8 cellular contexts compared by ENCODE assay signal in genomic region chr2:61469424-61470121, GRCh38. TPM values are rescaled to one million over a fixed set of nuclear protein-coding genes. Genes with fewer than 3 reads are reported as not detected.
DNase-seq lines count a peak whose midpoint lies in the region; ATAC-seq, FAIRE-seq and TF ChIP-seq lines count a peak whose summit lies in the region.

No MANE protein-coding gene starts in this region.

- H3K9me3 Mint-ChIP-seq in H9 (no peaks in the 10 kb centered on the region; a peak in 1 of 5 replicates), astrocyte (ENCODE audit: unreplicated experiment) (no peaks in the 10 kb centered on the region)

- no peak overlapping the region for H3K4ac ChIP-seq in H9 (ENCODE audit: low read depth, low read length)

- peak overlapping the region; percentile 93 to 96 for H3K4me3 Mint-ChIP-seq in H9
- peak overlapping the region; percentile 95 for H3K4me3 Mint-ChIP-seq in astrocyte (ENCODE audit: unreplicated experiment)

- peaks cover 7% of the 10 kb centered on the region for H3K23me2 ChIP-seq in H9 (ENCODE audit: insufficient read length, low read depth, low read length, poor library complexity, severe bottlenecking)

- H2AFZ ChIP-seq in H9 (ENCODE audit: low read length) (no peak overlapping the region), astrocyte (ENCODE audit: low read depth, low read length) (no peak overlapping the region)

- H2AK5ac ChIP-seq in H9 (ENCODE audit: insufficient read length, low read length): no peak overlapping the region

- H4K91ac ChIP-seq in H9 (ENCODE audit: insufficient read length, low read depth, low read length): no peak overlapping the region

- peak overlapping the region; percentile 98 to 99 (median 99) for H3K27ac Mint-ChIP-seq in H9
- H3K27ac Mint-ChIP-seq in astrocyte (ENCODE audit: unreplicated experiment): peak overlapping the region; percentile 98

- no peaks in the 10 kb centered on the region for H3K36me3 ChIP-seq in astrocyte (ENCODE audit: insufficient read depth, low read length)
- H3K36me3 ChIP-seq in thymus (ENCODE audit: control insufficient read depth, insufficient read depth): peaks cover 5% of the 10 kb centered on the region

- H3K18ac ChIP-seq in H9 (ENCODE audit: insufficient read length, low read depth, low read length): no peak overlapping the region

- H2BK5ac ChIP-seq in H9 (ENCODE audit: insufficient read length, low read length): no peak overlapping the region

- no peak overlapping the region for H2BK20ac ChIP-seq in H9 (ENCODE audit: low read depth, low read length, poor library complexity, severe bottlenecking)

- H3K56ac ChIP-seq in H9 (ENCODE audit: insufficient read length, low read depth, low read length): no peak overlapping the region

- no peak for FAIRE-seq in astrocyte (lab: Jason Lieb, UNC)

- H3K79me1 ChIP-seq in H9 (ENCODE audit: insufficient read depth, low read depth, low read length, poor library complexity, severe bottlenecking): peaks cover 2% of the 10 kb centered on the region

- H3K27me3 ChIP-seq in H9 (ENCODE audit: insufficient read depth, low read length) (no peaks in the 10 kb centered on the region), astrocyte (ENCODE audit: insufficient read depth, low read length) (no peaks in the 10 kb centered on the region), thymus (ENCODE audit: control insufficient read depth, insufficient read depth) (no peaks in the 10 kb centered on the region)

- POLR2A ChIA-PET in AG04449 (lab: Yijun Ruan, JAX): no interaction called here

- H3K4me1 Mint-ChIP-seq in H9 (peaks cover 28 to 32% of the 10 kb centered on the region in 2 experiments), astrocyte (ENCODE audit: low read depth, unreplicated experiment) (peaks cover 9% of the 10 kb centered on the region)

- no peak for ATAC-seq in omental fat pad (ENCODE audit: low FRiP score)

- H4K20me1 ChIP-seq in H9 (ENCODE audit: control insufficient read depth, insufficient read depth, insufficient read length): no peaks in the 10 kb centered on the region
- H4K20me1 ChIP-seq in astrocyte (ENCODE audit: insufficient read depth, low read length): peaks cover 45% of the 10 kb centered on the region

- H3K79me2 ChIP-seq in H9 (ENCODE audit: insufficient read depth, low read length) (peaks cover 40% of the 10 kb centered on the region; the same call in 1 of the 2 replicates), astrocyte (ENCODE audit: insufficient read depth, low read length) (peaks cover 74% of the 10 kb centered on the region)

- H3K9me3 ChIP-seq in H9 (ENCODE audit: control insufficient read depth, low read depth, low read length): no peaks in the 10 kb centered on the region
- H3K9me3 ChIP-seq in astrocyte (ENCODE audit: insufficient read depth, low read depth, low read length): no peaks in the 10 kb centered on the region
- peaks cover 1% of the 10 kb centered on the region for H3K9me3 ChIP-seq in thymus (ENCODE audit: control insufficient read depth)

- H3K36me3 Mint-ChIP-seq in H9 (ENCODE audit: insufficient read depth in 1 of 3, low read depth in 3 of 3) (peaks cover 6 to 26% (median 25%) of the 10 kb centered on the region in 3 experiments), astrocyte (ENCODE audit: low read depth, unreplicated experiment) (no peaks in the 10 kb centered on the region)

- no peak overlapping the region for H2BK15ac ChIP-seq in H9 (ENCODE audit: low read depth, low read length)

- peak overlapping the region; percentile 29 for H3K27ac ChIP-seq in H9 (ENCODE audit: insufficient read length, low read depth, low read length)
- peak overlapping the region; percentile 61 for H3K27ac ChIP-seq in astrocyte (ENCODE audit: low read depth, low read length)
- H3K27ac ChIP-seq in thymus (ENCODE audit: low read depth): peak overlapping the region; percentile 99

- H3K23ac ChIP-seq in H9 (ENCODE audit: insufficient read length, low read depth, low read length): no peak overlapping the region

- H3K4me2 ChIP-seq in H9 (ENCODE audit: insufficient read depth, insufficient read length, low read length) (peak overlapping the region; percentile 85), astrocyte (ENCODE audit: low read length) (peak overlapping the region; percentile 79)

- peak overlapping the region; percentile 37; the same call in 1 of the 2 replicates for H3K14ac ChIP-seq in H9 (ENCODE audit: insufficient read depth, low read length)

- WGBS in H9 (ENCODE audit: extremely low coverage, insufficient read length, low lambda C conversion rate): no CpG with 5 or more reads among the region's 8 CpGs
- WGBS in thymus: 17% methylated on average over 8 of the region's 8 CpGs

- TF ChIP-seq CTCF in AG04449 (IDR thresholded peaks at IDR 0.05; ENCODE audit: insufficient read depth, low read length, missing control alignments): no peak
- TF ChIP-seq CTCF in H9 (conservative IDR thresholded peaks at IDR 0.05): no peak
- no peak for TF ChIP-seq CTCF in astrocyte (IDR thresholded peaks at IDR 0.05; ENCODE audit: insufficient read depth, low read depth, low read length)
- TF ChIP-seq CTCF in omental fat pad (IDR thresholded peaks at IDR 0.05): no peak
- no peak for TF ChIP-seq CTCF in GM20000 (IDR thresholded peaks at IDR 0.05; ENCODE audit: extremely low read depth, missing control alignments)

- H2BK12ac ChIP-seq in H9 (ENCODE audit: insufficient read length, low read depth, low read length): no peak overlapping the region

- no peak overlapping the region for H3T11ph ChIP-seq in H9 (ENCODE audit: low read length)

- H3K27me3 Mint-ChIP-seq in H9 (ENCODE audit: low read depth) (no peaks in the 10 kb centered on the region), astrocyte (ENCODE audit: low read depth, unreplicated experiment) (no peaks in the 10 kb centered on the region)

- no peaks in the 10 kb centered on the region; the same call in 1 of the 2 replicates for H3K4me1 ChIP-seq in H9 (ENCODE audit: insufficient read depth, low read length)
- H3K4me1 ChIP-seq in astrocyte (ENCODE audit: insufficient read depth, low read length): peaks cover 7% of the 10 kb centered on the region
- peaks cover 2% of the 10 kb centered on the region for H3K4me1 ChIP-seq in thymus (ENCODE audit: control insufficient read depth, insufficient read depth, low read length)

- peak overlapping the region; percentile 92 for H3K9ac ChIP-seq in H9 (ENCODE audit: extremely low read depth, insufficient read length, low read length)
- H3K9ac ChIP-seq in astrocyte (ENCODE audit: low read length): peak overlapping the region; percentile 89

- no peak overlapping the region for H4K5ac ChIP-seq in H9 (ENCODE audit: insufficient read length, low read depth, low read length)

- CTCF ChIA-PET in AG04449 (lab: Yijun Ruan, JAX): interaction anchor here (0.8 kb wide), 1 partner anchor 9 kb away, joined by 3 read pairs; no protein-coding TSS in a partner anchor

- DNase-seq in AG04449 (ENCODE audit: low read depth, low spot score) (no peak), H9 (no peak), astrocyte (ENCODE audit: low read depth) (no peak), kidney tubule cell (ENCODE audit: low spot score) (peak; percentile 25), omental fat pad (ENCODE audit: low spot score) (no peak), dedifferentiated amniotic fluid mesenchymal stem cell (ENCODE audit: extremely low spot score) (no peak), GM20000 (ENCODE audit: low spot score) (no peak)

- no peak overlapping the region for H4K8ac ChIP-seq in H9 (replicated peaks; ENCODE audit: insufficient read length, low read depth, low read length)

- no peak overlapping the region for H2BK120ac ChIP-seq in H9 (ENCODE audit: low read depth, low read length, poor library complexity, severe bottlenecking)

- H3K4me3 ChIP-seq in AG04449 (ENCODE audit: low read depth, low read length) (peak overlapping the region; percentile 90), astrocyte (ENCODE audit: insufficient read depth, low read depth, low read length) (peak overlapping the region; percentile 81), thymus (ENCODE audit: low read length) (peak overlapping the region; percentile 99)

RNA-seq across cellular contexts. Expression of gene USP34, which starts 1.3 kb away (rescaled TPM):
- total RNA-seq in H9 (2021) (84.3 and 93.9 TPM in 2 replicates), astrocyte (92.6 and 99.9 TPM in 2 replicates), omental fat pad (100 to 1,000 TPM; 124 to 147 (median 135) TPM)
- 102 TPM for polyA plus RNA-seq in thymus

Comparison
In these comparisons a context has a peak if more than half of its experiments do, and no peak if none do; other contexts are left out.
1. H3K27ac ChIP-seq: peak in every context shown above with its lines; median percentile 99 in thymus; 61 in astrocyte; 29 in H9.